1 cellular context compared by ENCODE assay signal in the genomic region with DNA sequence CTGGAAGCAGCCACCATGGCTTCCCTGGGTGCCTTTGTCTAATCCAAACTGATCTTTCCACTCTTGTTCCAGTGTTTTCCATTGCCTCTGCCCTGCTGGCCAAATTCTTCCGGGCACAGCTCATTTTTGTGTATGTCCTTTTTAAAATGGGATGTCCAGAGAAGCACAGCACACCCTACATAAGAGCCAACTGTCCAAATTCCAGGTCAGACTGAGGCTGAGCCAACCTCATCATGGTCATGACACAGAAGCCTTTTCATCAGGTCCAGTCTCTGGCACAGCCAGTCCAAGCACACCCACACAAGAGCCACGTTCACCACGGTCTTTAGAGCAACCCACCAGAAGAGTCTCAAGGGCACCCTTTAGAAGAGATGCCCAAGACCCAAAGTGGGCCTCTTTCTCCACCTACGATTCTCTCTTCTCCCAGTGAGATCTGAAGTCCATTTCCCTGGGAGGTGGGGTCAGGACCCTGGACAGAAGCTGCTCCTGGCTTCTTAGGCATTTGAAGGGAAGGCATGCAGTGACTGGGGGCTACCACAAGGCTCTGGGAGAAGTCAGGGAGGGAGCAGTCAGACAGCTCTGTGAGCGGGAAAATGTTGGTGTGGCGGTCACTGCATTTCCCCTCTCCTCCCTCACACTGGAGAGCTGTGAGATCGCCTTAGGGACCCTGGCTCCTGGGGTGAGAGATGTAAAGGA.
TF ChIP-seq lines count a peak whose summit lies in the region.

No MANE protein-coding gene starts in this region.

TF ChIP-seq in A549, 52 proteins besides CTCF, POLR2A, EP300 and RAD21 (continued from another document):
- TF ChIP-seq, protein P1, sequence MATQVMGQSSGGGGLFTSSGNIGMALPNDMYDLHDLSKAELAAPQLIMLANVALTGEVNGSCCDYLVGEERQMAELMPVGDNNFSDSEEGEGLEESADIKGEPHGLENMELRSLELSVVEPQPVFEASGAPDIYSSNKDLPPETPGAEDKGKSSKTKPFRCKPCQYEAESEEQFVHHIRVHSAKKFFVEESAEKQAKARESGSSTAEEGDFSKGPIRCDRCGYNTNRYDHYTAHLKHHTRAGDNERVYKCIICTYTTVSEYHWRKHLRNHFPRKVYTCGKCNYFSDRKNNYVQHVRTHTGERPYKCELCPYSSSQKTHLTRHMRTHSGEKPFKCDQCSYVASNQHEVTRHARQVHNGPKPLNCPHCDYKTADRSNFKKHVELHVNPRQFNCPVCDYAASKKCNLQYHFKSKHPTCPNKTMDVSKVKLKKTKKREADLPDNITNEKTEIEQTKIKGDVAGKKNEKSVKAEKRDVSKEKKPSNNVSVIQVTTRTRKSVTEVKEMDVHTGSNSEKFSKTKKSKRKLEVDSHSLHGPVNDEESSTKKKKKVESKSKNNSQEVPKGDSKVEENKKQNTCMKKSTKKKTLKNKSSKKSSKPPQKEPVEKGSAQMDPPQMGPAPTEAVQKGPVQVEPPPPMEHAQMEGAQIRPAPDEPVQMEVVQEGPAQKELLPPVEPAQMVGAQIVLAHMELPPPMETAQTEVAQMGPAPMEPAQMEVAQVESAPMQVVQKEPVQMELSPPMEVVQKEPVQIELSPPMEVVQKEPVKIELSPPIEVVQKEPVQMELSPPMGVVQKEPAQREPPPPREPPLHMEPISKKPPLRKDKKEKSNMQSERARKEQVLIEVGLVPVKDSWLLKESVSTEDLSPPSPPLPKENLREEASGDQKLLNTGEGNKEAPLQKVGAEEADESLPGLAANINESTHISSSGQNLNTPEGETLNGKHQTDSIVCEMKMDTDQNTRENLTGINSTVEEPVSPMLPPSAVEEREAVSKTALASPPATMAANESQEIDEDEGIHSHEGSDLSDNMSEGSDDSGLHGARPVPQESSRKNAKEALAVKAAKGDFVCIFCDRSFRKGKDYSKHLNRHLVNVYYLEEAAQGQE (IDR thresholded peaks at IDR 0.05), result peak; percentile 89
- TF ChIP-seq EHMT2 (IDR thresholded peaks at IDR 0.05; ENCODE audit: low read depth), result peak; percentile 42; the same call in 1 of the 2 replicates
